8 cellular contexts compared by ENCODE assay signal in genomic region chr2:69013123-69013836, GRCh38. TPM values are rescaled to one million over a fixed set of nuclear protein-coding genes. Genes with fewer than 3 reads are reported as not detected.
DNase-seq lines count a peak whose midpoint lies in the region; ATAC-seq and TF ChIP-seq lines count a peak whose summit lies in the region.

Gene ANTXR1 (plus strand): TSS chr2:69013179. CDS start chr2:69013500, 321 bp downstream.

- H3K27me3 ChIP-seq in Panc1 (ENCODE audit: control insufficient read depth, insufficient read depth, low read length) (no peaks in the 10 kb centered on the region), breast epithelium (no peaks in the 10 kb centered on the region)

- POLR2A ChIA-PET in Panc1 (lab: Charles Lee) = no interaction called here

- CTCF ChIA-PET in Panc1 (lab: Charles Lee) = no interaction called here

- H3K4me1 ChIP-seq in Panc1 (ENCODE audit: control insufficient read depth, insufficient read depth, low read length) = peaks cover 33% of the 10 kb centered on the region
- no peaks in the 10 kb centered on the region for H3K4me1 ChIP-seq in breast epithelium

- H3K36me3 ChIP-seq in Panc1 (ENCODE audit: control insufficient read depth, insufficient read depth, low read length) (no peaks in the 10 kb centered on the region; the same call in none of the 2 replicates), breast epithelium (no peaks in the 10 kb centered on the region)

- intact Hi-C loops in Panc1 (cut with micrococcal nuclease; ENCODE audit: unreplicated experiment) (loop anchor here (2.0 to 10.0 kb wide), 2 partner anchors 68 to 294 kb away; no protein-coding TSS in a partner anchor), breast epithelium (cut with DNase I; ENCODE audit: low total_unique reads) (loop anchor here (10.0 kb wide), 1 partner anchor 292 kb away; no protein-coding TSS in a partner anchor)

- peak within 1 kb of the TSS; percentile 61 for H3K27ac ChIP-seq in C4-2B
- peak within 1 kb of the TSS; percentile 96 for H3K27ac ChIP-seq in Panc1 (ENCODE audit: low read length)
- H3K27ac ChIP-seq in breast epithelium = peak within 1 kb of the TSS; percentile 76 to 92

- peak; percentile 82 for ATAC-seq in Panc1
- no peak for ATAC-seq in GM18868 (IDR thresholded peaks at IDR 0.05; ENCODE audit: unreplicated experiment)
- no peak for ATAC-seq in HG02678 (IDR thresholded peaks at IDR 0.05; ENCODE audit: unreplicated experiment)

- in situ Hi-C loops in Panc1 (cut with HindIII; ENCODE audit: low pct_unique_long_range_greater_than_20kb, low sequenced_read_pairs) = no loop called here

- TF ChIP-seq POLR2A in breast epithelium (IDR thresholded peaks at IDR 0.05) = no peak

- BruUV-seq in Panc1 (replicated peaks; lab: Mats Ljungman, UMichigan) = TSS peak; percentile 71

- DNase-seq in HS-5 (ENCODE audit: low read depth) = peak; percentile 42
- no peak for DNase-seq in Panc1 (ENCODE audit: low read depth, low spot score)
- peak in 1 of 2 donors; percentile 41 for DNase-seq in breast epithelium (ENCODE audit: low spot score in 2 of 2)
- DNase-seq in iPS-NIHi11 (ENCODE audit: low spot score) = peak; percentile 86
- DNase-seq in skeletal muscle cell (ENCODE audit: low read depth) = peak; percentile 47

- TF ChIP-seq CTCF in C4-2B (conservative IDR thresholded peaks at IDR 0.05) (peak; percentile 64), Panc1 (IDR thresholded peaks at IDR 0.05) (peak; percentile 25), breast epithelium (IDR thresholded peaks at IDR 0.05) (peak in 1 of 3 donors; percentile 9)

- peak within 1 kb of the TSS; percentile 85 to 98 for H3K4me3 ChIP-seq in Panc1 (ENCODE audit: low read depth in 2 of 2, low read length in 2 of 2)
- H3K4me3 ChIP-seq in breast epithelium = peak within 1 kb of the TSS; percentile 61 to 95 (median 69)
- H3K4me3 ChIP-seq in skeletal muscle cell (ENCODE audit: low read depth, low read length) = peak within 1 kb of the TSS; percentile 96

- H3K9me3 ChIP-seq in Panc1 (ENCODE audit: control insufficient read depth, insufficient read depth, low read depth, low read length) = no peaks in the 10 kb centered on the region
- H3K9me3 ChIP-seq in breast epithelium = no peaks in the 10 kb centered on the region

RNA-seq across cellular contexts. Expression of gene ANTXR1, which starts in this region (rescaled TPM):
- total RNA-seq in Panc1 (2021; ENCODE audit: unreplicated experiment) (132 TPM), breast epithelium (10 to 100 TPM; 52.7 to 72.8 (median 68.8) TPM)
- 82.7 TPM for polyA plus RNA-seq in Panc1 (2012; ENCODE audit: insufficient read length)
